In the genomic region with DNA sequence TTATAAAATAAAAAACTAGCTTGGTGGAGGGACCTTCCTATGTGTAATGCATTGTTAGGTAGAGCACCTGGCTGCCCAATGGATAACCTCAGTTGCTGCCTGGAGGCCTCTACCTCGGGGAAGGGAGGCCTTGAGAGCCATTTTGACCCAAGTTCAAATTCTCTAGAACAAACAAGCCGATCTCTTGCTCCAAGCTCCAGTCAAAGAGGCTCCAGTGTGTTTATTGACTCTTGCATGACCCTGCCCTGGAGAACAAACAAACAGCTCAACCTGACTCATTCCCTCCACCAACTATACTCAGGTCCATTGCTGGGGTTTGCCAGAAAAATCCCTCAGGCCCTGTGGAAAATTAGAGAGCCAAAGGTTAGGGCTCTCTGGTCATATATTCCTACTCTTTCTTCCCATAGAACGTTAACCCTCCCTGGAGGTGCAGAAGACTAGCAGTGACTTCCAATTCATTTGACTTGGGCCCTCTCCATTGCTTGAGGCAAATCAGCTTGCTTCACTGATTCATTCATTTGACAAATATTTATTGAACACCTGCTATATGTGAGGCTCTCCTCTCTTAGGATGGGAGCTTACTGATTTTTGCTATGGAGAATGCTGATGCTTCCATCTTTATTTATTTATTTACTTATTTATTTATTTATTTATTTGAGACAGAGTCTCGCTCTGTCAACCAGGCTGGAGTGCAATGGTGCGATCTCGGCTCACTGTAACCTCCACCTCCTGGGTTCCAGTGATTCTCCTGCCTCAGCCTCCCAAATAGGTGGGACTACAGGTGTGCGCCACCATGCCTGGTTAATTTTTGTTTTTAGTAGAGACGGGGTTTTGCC, we compare ENCODE assay signal across 12 cellular contexts.
DNase-seq lines count a peak whose midpoint lies in the region; ATAC-seq, FAIRE-seq and TF ChIP-seq lines count a peak whose summit lies in the region.
"Had no signal": no experiment of that assay in that cellular context is flagged by ENCODE, and none has a peak within 500 bp of the region (broad histone marks: within the 10 kb centered on the region; RNA-seq: fewer than 3 reads in every experiment).

No MANE protein-coding gene starts in this region.

- peak overlapping the region; percentile 55 for H3K4me2 ChIP-seq in A549

- peak; percentile 95 for FAIRE-seq in A549 (lab: Jason Lieb, UNC)

- peaks cover 57% of the 10 kb centered on the region for H3K4me1 ChIP-seq in A549

- H3K4me3 ChIP-seq in A549, result no peak overlapping the region

- TF ChIP-seq EP300 in A549 (IDR thresholded peaks at IDR 0.05), result peak; percentile 56 to 66; a peak in 2 of 5 replicates

- CTCF ChIA-PET in A549 (lab: Yijun Ruan, JAX), result interaction anchor here (1.0 to 3.1 kb wide), 7 partner anchors 9 to 82 kb away, joined by 3 to 6 read pairs (median 4); no protein-coding TSS in a partner anchor
- CTCF ChIA-PET in RWPE1 (lab: Yijun Ruan, JAX), result interaction anchor here (0.6 to 1.2 kb wide), 4 partner anchors 10 to 112 kb away, joined by 3 to 9 read pairs (median 3); no protein-coding TSS in a partner anchor

- H3K27ac ChIP-seq in A549 (peak overlapping the region; percentile 61 to 88), RWPE1 (no peak overlapping the region)

- TF ChIP-seq POLR2A in A549 (IDR thresholded peaks at IDR 0.05; ENCODE audit: low read length), result no peak

- no peaks in the 10 kb centered on the region for H3K9me3 ChIP-seq in A549

- POLR2A ChIA-PET in A549 (lab: Yijun Ruan, JAX), result interaction anchor here (1.1 to 1.4 kb wide), 2 partner anchors 20 to 113 kb away, joined by 3 to 5 read pairs; a partner anchor contains a TSS
- POLR2A ChIA-PET in RWPE1 (lab: Yijun Ruan, JAX; ENCODE audit: low non-redundant PET), result interaction anchor here (1.1 kb wide), 1 partner anchor 113 kb away, joined by 3 read pairs; a partner anchor contains a TSS

- peak; percentile 55 to 57 for TF ChIP-seq RAD21 in A549 (conservative IDR thresholded peaks at IDR 0.05 in 1 of 2, IDR thresholded peaks at IDR 0.05 in 1 of 2)

- TF ChIP-seq CTCF in A549 (IDR thresholded peaks at IDR 0.05), result no peak
- no peak for TF ChIP-seq CTCF in RWPE1 (conservative IDR thresholded peaks at IDR 0.05; ENCODE audit: low read depth)

- DNase-seq in A549 (ENCODE audit: low read depth in 1 of 2, low spot score in 1 of 2), result peak; percentile 93 to 96
- peak; percentile 80 for DNase-seq in HPDE6-E6E7 (ENCODE audit: extremely low spot score)
- DNase-seq in RWPE1 (ENCODE audit: low spot score), result peak; percentile 80
- DNase-seq in iris pigment epithelial cell (ENCODE audit: low read depth), result peak; percentile 47
- DNase-seq in iPS-NIHi7 (ENCODE audit: extremely low spot score), result no peak
- no peak for DNase-seq in ecto neural progenitor cell (ENCODE audit: low spot score)
- DNase-seq: activated CD8-positive, alpha-beta T cell treated with anti-CD3 and anti-CD28 coated beads for 36 hours; activated effector memory CD4-positive, alpha-beta T cell treated with anti-CD3 and anti-CD28 coated beads, Interleukin-2, amount 50 U/mL, for 16 hours; immature natural killer cell; NCI-H526 had no signal

- 61% methylated on average over 8 of the region's 8 CpGs for WGBS in A549 (ENCODE audit: missing lambda C conversion rate)

- peak; percentile 95 to 99 for ATAC-seq in A549
- no peak for ATAC-seq in GM21717 (IDR thresholded peaks at IDR 0.05; ENCODE audit: unreplicated experiment)
- ATAC-seq in HG03520 (IDR thresholded peaks at IDR 0.05; ENCODE audit: unreplicated experiment), result no peak
- ATAC-seq: activated CD8-positive, alpha-beta T cell treated with anti-CD3 and anti-CD28 coated beads for 36 hours had no signal

TF ChIP-seq in A549, 52 proteins besides CTCF, POLR2A, EP300 and RAD21 (continues in another document):
- TF ChIP-seq HOXB13 (CRISPR knock-in tag; IDR thresholded peaks at IDR 0.05; ENCODE audit: low read depth), result no peak
- TF ChIP-seq RARB (CRISPR knock-in tag; IDR thresholded peaks at IDR 0.05), result peak; percentile 66; the same call in 1 of the 2 replicates
- TF ChIP-seq HEYL (CRISPR knock-in tag; IDR thresholded peaks at IDR 0.05), result no peak
- TF ChIP-seq ZNF302 (CRISPR knock-in tag; IDR thresholded peaks at IDR 0.05), result no peak
- no peak for TF ChIP-seq MAFK (IDR thresholded peaks at IDR 0.05; ENCODE audit: partially characterized antibody)
- no peak for TF ChIP-seq TP53 (CRISPR knock-in tag; IDR thresholded peaks at IDR 0.05)
- TF ChIP-seq, protein P1, sequence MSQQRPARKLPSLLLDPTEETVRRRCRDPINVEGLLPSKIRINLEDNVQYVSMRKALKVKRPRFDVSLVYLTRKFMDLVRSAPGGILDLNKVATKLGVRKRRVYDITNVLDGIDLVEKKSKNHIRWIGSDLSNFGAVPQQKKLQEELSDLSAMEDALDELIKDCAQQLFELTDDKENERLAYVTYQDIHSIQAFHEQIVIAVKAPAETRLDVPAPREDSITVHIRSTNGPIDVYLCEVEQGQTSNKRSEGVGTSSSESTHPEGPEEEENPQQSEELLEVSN (IDR thresholded peaks at IDR 0.05; ENCODE audit: borderline replicate concordance, low read depth), result peak; percentile 28; the same call in 1 of the 2 replicates
- TF ChIP-seq CHD2 (IDR thresholded peaks at IDR 0.05; ENCODE audit: low read length, partially characterized antibody), result no peak
- no peak for TF ChIP-seq NPAS2 (CRISPR knock-in tag; IDR thresholded peaks at IDR 0.05; ENCODE audit: borderline replicate concordance)
- TF ChIP-seq GATA3 (IDR thresholded peaks at IDR 0.05; ENCODE audit: borderline replicate concordance), result peak; percentile 90
- TF ChIP-seq KDM1A (IDR thresholded peaks at IDR 0.05; ENCODE audit: low read depth), result no peak
- TF ChIP-seq CBX8 (IDR thresholded peaks at IDR 0.05), result no peak
- no peak for TF ChIP-seq ZFP36 (IDR thresholded peaks at IDR 0.05; ENCODE audit: borderline replicate concordance, partially characterized antibody)
- no peak for TF ChIP-seq HOXA7 (CRISPR knock-in tag; IDR thresholded peaks at IDR 0.05)
- TF ChIP-seq MAZ (IDR thresholded peaks at IDR 0.05; ENCODE audit: borderline replicate concordance, low read depth, low read length), result no peak
- TF ChIP-seq RCOR1 (IDR thresholded peaks at IDR 0.05; ENCODE audit: low read depth, low read length), result no peak
- no peak for TF ChIP-seq RFX5 (IDR thresholded peaks at IDR 0.05)
- TF ChIP-seq EHMT2 (IDR thresholded peaks at IDR 0.05; ENCODE audit: low read depth), result peak; percentile 65; the same call in 1 of the 2 replicates
- TF ChIP-seq FOXS1 (CRISPR knock-in tag; IDR thresholded peaks at IDR 0.05), result no peak
- TF ChIP-seq MYC (IDR thresholded peaks at IDR 0.05; ENCODE audit: borderline replicate concordance, low read length), result no peak
- TF ChIP-seq NR3C1 (IDR thresholded peaks at IDR 0.05), result no peak
- TF ChIP-seq, protein P2, sequence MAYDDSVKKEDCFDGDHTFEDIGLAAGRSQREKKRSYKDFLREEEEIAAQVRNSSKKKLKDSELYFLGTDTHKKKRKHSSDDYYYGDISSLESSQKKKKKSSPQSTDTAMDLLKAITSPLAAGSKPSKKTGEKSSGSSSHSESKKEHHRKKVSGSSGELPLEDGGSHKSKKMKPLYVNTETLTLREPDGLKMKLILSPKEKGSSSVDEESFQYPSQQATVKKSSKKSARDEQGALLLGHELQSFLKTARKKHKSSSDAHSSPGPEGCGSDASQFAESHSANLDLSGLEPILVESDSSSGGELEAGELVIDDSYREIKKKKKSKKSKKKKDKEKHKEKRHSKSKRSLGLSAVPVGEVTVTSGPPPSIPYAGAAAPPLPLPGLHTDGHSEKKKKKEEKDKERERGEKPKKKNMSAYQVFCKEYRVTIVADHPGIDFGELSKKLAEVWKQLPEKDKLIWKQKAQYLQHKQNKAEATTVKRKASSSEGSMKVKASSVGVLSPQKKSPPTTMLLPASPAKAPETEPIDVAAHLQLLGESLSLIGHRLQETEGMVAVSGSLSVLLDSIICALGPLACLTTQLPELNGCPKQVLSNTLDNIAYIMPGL (CRISPR knock-in tag; IDR thresholded peaks at IDR 0.05; ENCODE audit: borderline replicate concordance), result no peak
- TF ChIP-seq RNF2 (IDR thresholded peaks at IDR 0.05; ENCODE audit: borderline replicate concordance, low read depth), result no peak
- TF ChIP-seq, protein P3, sequence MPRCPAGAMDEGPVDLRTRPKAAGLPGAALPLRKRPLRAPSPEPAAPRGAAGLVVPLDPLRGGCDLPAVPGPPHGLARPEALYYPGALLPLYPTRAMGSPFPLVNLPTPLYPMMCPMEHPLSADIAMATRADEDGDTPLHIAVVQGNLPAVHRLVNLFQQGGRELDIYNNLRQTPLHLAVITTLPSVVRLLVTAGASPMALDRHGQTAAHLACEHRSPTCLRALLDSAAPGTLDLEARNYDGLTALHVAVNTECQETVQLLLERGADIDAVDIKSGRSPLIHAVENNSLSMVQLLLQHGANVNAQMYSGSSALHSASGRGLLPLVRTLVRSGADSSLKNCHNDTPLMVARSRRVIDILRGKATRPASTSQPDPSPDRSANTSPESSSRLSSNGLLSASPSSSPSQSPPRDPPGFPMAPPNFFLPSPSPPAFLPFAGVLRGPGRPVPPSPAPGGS (IDR thresholded peaks at IDR 0.05), result no peak
- TF ChIP-seq, protein P4, sequence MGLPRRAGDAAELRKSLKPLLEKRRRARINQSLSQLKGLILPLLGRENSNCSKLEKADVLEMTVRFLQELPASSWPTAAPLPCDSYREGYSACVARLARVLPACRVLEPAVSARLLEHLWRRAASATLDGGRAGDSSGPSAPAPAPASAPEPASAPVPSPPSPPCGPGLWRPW (IDR thresholded peaks at IDR 0.05), result no peak
- TF ChIP-seq CEBPB (IDR thresholded peaks at IDR 0.05), result peak in 1 of 2 experiments; percentile 74; a peak in 2 of 4 replicates
- TF ChIP-seq, protein P5, sequence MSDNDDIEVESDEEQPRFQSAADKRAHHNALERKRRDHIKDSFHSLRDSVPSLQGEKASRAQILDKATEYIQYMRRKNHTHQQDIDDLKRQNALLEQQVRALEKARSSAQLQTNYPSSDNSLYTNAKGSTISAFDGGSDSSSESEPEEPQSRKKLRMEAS (IDR thresholded peaks at IDR 0.05), result peak; percentile 70; the same call in 1 of the 2 replicates
- TF ChIP-seq TFCP2L1 (CRISPR knock-in tag; IDR thresholded peaks at IDR 0.05), result no peak
- no peak for TF ChIP-seq SREBF2 (IDR thresholded peaks at IDR 0.05)
- no peak for TF ChIP-seq POLR2AphosphoS2 (conservative IDR thresholded peaks at IDR 0.05; ENCODE audit: low read length)
- TF ChIP-seq BHLHE40 (IDR thresholded peaks at IDR 0.05; ENCODE audit: low read depth, low read length), result no peak

Comparison
In these comparisons a context has a peak if more than half of its experiments do, and no peak if none do; other contexts are left out.
1. ATAC-seq: peak in A549 (2 of 2); none in GM21717 (single experiment) and HG03520 (single experiment).
2. DNase-seq: peak in A549 (2 of 2), HPDE6-E6E7 (single experiment), RWPE1 (single experiment) and iris pigment epithelial cell (single experiment); none in iPS-NIHi7 (single experiment) and ecto neural progenitor cell (single experiment).